1 cellular context compared by ENCODE assay signal in genomic region chr14:61562321-61563161, GRCh38.
TF ChIP-seq lines count a peak whose summit lies in the region.

No MANE protein-coding gene starts in this region.

TF ChIP-seq in HepG2, 621 proteins besides CTCF, POLR2A, EP300 and RAD21 (continued from another document and continues in another):
- peak; percentile 88; the same call in 1 of the 2 replicates for TF ChIP-seq MIER3 (CRISPR knock-in tag; IDR thresholded peaks at IDR 0.05; ENCODE audit: borderline replicate concordance)
- TF ChIP-seq TEAD2 (CRISPR knock-in tag; IDR thresholded peaks at IDR 0.05) = no peak
- no peak for TF ChIP-seq ZFP82 (CRISPR knock-in tag; IDR thresholded peaks at IDR 0.05; ENCODE audit: borderline replicate concordance)
- TF ChIP-seq ISL2 (CRISPR knock-in tag; IDR thresholded peaks at IDR 0.05) = peak; percentile 22; the same call in 1 of the 2 replicates
- 0 out of 2 replicates have a peak, but pooled peaks have one; percentile 16 for TF ChIP-seq CBX5 (CRISPR knock-in tag; IDR thresholded peaks at IDR 0.05; ENCODE audit: borderline replicate concordance)
- no peak for TF ChIP-seq SMARCE1 (IDR thresholded peaks at IDR 0.05; ENCODE audit: borderline replicate concordance)
- TF ChIP-seq ZNF430 (CRISPR knock-in tag; IDR thresholded peaks at IDR 0.05) = no peak
- no peak for TF ChIP-seq KDM6A (CRISPR knock-in tag; IDR thresholded peaks at IDR 0.05; ENCODE audit: low read depth)
- no peak; the same call in 1 of the 2 replicates for TF ChIP-seq ZNF710 (CRISPR knock-in tag; IDR thresholded peaks at IDR 0.05; ENCODE audit: borderline replicate concordance)
- TF ChIP-seq ZNF431 (CRISPR knock-in tag; IDR thresholded peaks at IDR 0.05; ENCODE audit: borderline replicate concordance, low read depth) = no peak
- no peak for TF ChIP-seq MYNN (CRISPR knock-in tag; IDR thresholded peaks at IDR 0.05; ENCODE audit: low read depth)
- TF ChIP-seq ZHX2 (IDR thresholded peaks at IDR 0.05; ENCODE audit: low read depth) = no peak
- no peak for TF ChIP-seq ZHX2 (CRISPR knock-in tag; IDR thresholded peaks at IDR 0.05; ENCODE audit: borderline replicate concordance)
- TF ChIP-seq ZNF839 (CRISPR knock-in tag; IDR thresholded peaks at IDR 0.05; ENCODE audit: borderline replicate concordance) = no peak
- no peak for TF ChIP-seq SP4 (CRISPR knock-in tag; IDR thresholded peaks at IDR 0.05)
- TF ChIP-seq ZFY (CRISPR knock-in tag; IDR thresholded peaks at IDR 0.05) = peak; percentile 16; the same call in 1 of the 2 replicates
- no peak for TF ChIP-seq PCBP1 (IDR thresholded peaks at IDR 0.05; ENCODE audit: borderline replicate concordance, low read depth, low read length)
- TF ChIP-seq ARNT (IDR thresholded peaks at IDR 0.05) = no peak
- TF ChIP-seq ZNF609 (CRISPR knock-in tag; IDR thresholded peaks at IDR 0.05; ENCODE audit: borderline replicate concordance) = no peak
- TF ChIP-seq ASH2L (IDR thresholded peaks at IDR 0.05; ENCODE audit: insufficient read length, low read depth, low read length) = no peak
- TF ChIP-seq ARID4A (CRISPR knock-in tag; IDR thresholded peaks at IDR 0.05; ENCODE audit: borderline replicate concordance) = no peak
- no peak for TF ChIP-seq LBX2 (CRISPR knock-in tag; IDR thresholded peaks at IDR 0.05; ENCODE audit: borderline replicate concordance)
- no peak for TF ChIP-seq PAF1 (CRISPR knock-in tag; IDR thresholded peaks at IDR 0.05)
- TF ChIP-seq MXI1 (IDR thresholded peaks at IDR 0.05; ENCODE audit: borderline replicate concordance, low read depth, low read length) = peak; percentile 62; the same call in 1 of the 3 replicates
- no peak for TF ChIP-seq ZNF704 (CRISPR knock-in tag; IDR thresholded peaks at IDR 0.05; ENCODE audit: borderline replicate concordance)
- no peak for TF ChIP-seq SYNCRIP (IDR thresholded peaks at IDR 0.05; ENCODE audit: insufficient read depth, low read depth, low read length)
- 0 out of 2 replicates have a peak, but pooled peaks have one; percentile 14 for TF ChIP-seq ZBTB38 (CRISPR knock-in tag; IDR thresholded peaks at IDR 0.05)
- no peak for TF ChIP-seq ZNF33B (CRISPR knock-in tag; IDR thresholded peaks at IDR 0.05)
- peak; percentile 51; the same call in 1 of the 2 replicates for TF ChIP-seq ATF3 (CRISPR knock-in tag; IDR thresholded peaks at IDR 0.05)
- no peak for TF ChIP-seq IRF1 (CRISPR knock-in tag; IDR thresholded peaks at IDR 0.05; ENCODE audit: low read depth)
- peak; percentile 73; the same call in 1 of the 2 replicates for TF ChIP-seq HMG20A (CRISPR knock-in tag; IDR thresholded peaks at IDR 0.05; ENCODE audit: borderline replicate concordance)
- no peak for TF ChIP-seq ZNF557 (CRISPR knock-in tag; IDR thresholded peaks at IDR 0.05)
- no peak for TF ChIP-seq FOXK2 (IDR thresholded peaks at IDR 0.05)
- TF ChIP-seq JUND (CRISPR knock-in tag; IDR thresholded peaks at IDR 0.05) = 0 out of 2 replicates have a peak, but pooled peaks have one; percentile 37
- TF ChIP-seq ZMYM3 (CRISPR knock-in tag; IDR thresholded peaks at IDR 0.05) = no peak
- TF ChIP-seq ZBTB20 (CRISPR knock-in tag; IDR thresholded peaks at IDR 0.05; ENCODE audit: borderline replicate concordance, low read depth) = no peak
- TF ChIP-seq CBX2 (IDR thresholded peaks at IDR 0.05; ENCODE audit: low read depth, low read length) = no peak
- no peak for TF ChIP-seq CBX2 (CRISPR knock-in tag; IDR thresholded peaks at IDR 0.05; ENCODE audit: low read depth)
- no peak for TF ChIP-seq ONECUT2 (CRISPR knock-in tag; IDR thresholded peaks at IDR 0.05)
- 0 out of 2 replicates have a peak, but pooled peaks have one; percentile 17 for TF ChIP-seq NR2F6 (IDR thresholded peaks at IDR 0.05)
- peak; percentile 66 for TF ChIP-seq NR2F6 (CRISPR knock-in tag; IDR thresholded peaks at IDR 0.05)
- TF ChIP-seq ZNF776 (CRISPR knock-in tag; IDR thresholded peaks at IDR 0.05) = no peak
- no peak for TF ChIP-seq SOX6 (IDR thresholded peaks at IDR 0.05)
- peak; percentile 57; the same call in 1 of the 2 replicates for TF ChIP-seq SOX6 (CRISPR knock-in tag; IDR thresholded peaks at IDR 0.05)
- 0 out of 2 replicates have a peak, but pooled peaks have one; percentile 43 for TF ChIP-seq ZNF605 (CRISPR knock-in tag; IDR thresholded peaks at IDR 0.05)
- TF ChIP-seq KLF15 (CRISPR knock-in tag; IDR thresholded peaks at IDR 0.05; ENCODE audit: borderline replicate concordance) = no peak
